ENCODE assay signal across 8 cellular contexts in the genomic region with DNA sequence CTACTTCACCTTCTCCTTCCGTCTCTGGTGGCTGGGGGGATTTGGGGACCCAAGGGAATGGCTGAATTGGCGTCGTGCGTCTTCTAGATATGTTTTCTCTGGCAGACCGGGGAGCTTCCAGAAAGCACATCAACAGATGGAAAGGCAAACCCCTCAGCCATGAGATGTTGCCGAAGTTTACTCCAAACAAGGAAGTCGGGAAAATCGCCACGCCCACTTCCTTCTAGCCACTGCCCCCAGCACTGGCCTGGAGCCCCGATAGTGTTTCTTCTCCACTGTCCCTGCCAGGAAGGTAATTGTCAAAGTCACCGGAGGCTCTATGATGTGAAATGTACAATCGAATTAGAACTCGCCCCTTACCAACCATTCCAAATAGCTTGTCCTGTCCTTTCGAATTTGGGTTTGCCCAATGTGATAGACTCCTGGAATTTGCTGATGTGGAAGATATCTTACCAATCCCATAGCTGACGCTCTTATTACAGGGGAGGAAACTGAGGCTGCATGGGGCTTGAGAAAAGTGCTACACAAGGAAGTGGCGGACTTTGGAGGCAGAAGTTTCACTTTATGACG.
DNase-seq lines count a peak whose midpoint lies in the region; ATAC-seq, FAIRE-seq and TF ChIP-seq lines count a peak whose summit lies in the region.
"Had no signal": no experiment of that assay in that cellular context is flagged by ENCODE, and none has a peak within 500 bp of the region (broad histone marks: within the 10 kb centered on the region; RNA-seq: fewer than 3 reads in every experiment).

No MANE protein-coding gene starts in this region.

- H3K79me2 ChIP-seq in MM.1S (ENCODE audit: low read length) (no peaks in the 10 kb centered on the region), HepG2 (ENCODE audit: insufficient read depth, low read length) (no peaks in the 10 kb centered on the region)

- H3K9me2 ChIP-seq in MM.1S (replicated peaks; ENCODE audit: insufficient read depth, low read length): no peaks in the 10 kb centered on the region

- no peaks in the 10 kb centered on the region for H3K9me3 ChIP-seq in MM.1S (replicated peaks; ENCODE audit: insufficient read depth, low read length)
- no peaks in the 10 kb centered on the region for H3K9me3 ChIP-seq in HepG2 (ENCODE audit: low read length)
- no peaks in the 10 kb centered on the region for H3K9me3 ChIP-seq in thoracic aorta

- no peak for TF ChIP-seq RAD21 in HepG2 (CRISPR knock-in tag; IDR thresholded peaks at IDR 0.05)

- BruUV-seq in HepG2 (replicated peaks; lab: Mats Ljungman, UMichigan): no TSS peak

- H3K27ac ChIP-seq in MM.1S (ENCODE audit: low read length): no peak overlapping the region
- H3K27ac ChIP-seq in HepG2 (ENCODE audit: extremely low read length, insufficient read depth, low read length): no peak overlapping the region
- no peak overlapping the region for H3K27ac ChIP-seq in thoracic aorta

- no peaks in the 10 kb centered on the region for H3K4me1 ChIP-seq in MM.1S (ENCODE audit: low read length)
- H3K4me1 ChIP-seq in HepG2 (ENCODE audit: insufficient read depth, low read length): no peaks in the 10 kb centered on the region
- H3K4me1 ChIP-seq in thoracic aorta (ENCODE audit: control insufficient read depth in 1 of 2, low read depth in 2 of 2): peaks cover 0 to 11% of the 10 kb centered on the region in 2 donors

- H3K36me3 ChIP-seq in MM.1S (replicated peaks; ENCODE audit: insufficient read depth, low read length) (no peaks in the 10 kb centered on the region), bronchial epithelial cell (ENCODE audit: control insufficient read depth, insufficient read depth, low read length) (no peaks in the 10 kb centered on the region), HepG2 (replicated peaks in 1 of 2; ENCODE audit: control insufficient read depth in 1 of 2, insufficient read depth in 2 of 2, low read length in 2 of 2) (no peaks in the 10 kb centered on the region), thoracic aorta (no peaks in the 10 kb centered on the region)

- in situ Hi-C loops in HepG2 (cut with HindIII; ENCODE audit: extremely low pct_ligation_motif_present, low pct_unique_long_range_greater_than_20kb): no loop called here

- CTCF ChIA-PET in HepG2 (lab: Yijun Ruan, JAX; ENCODE audit: low intra/inter-chr PET ratio, low total read pairs): no interaction called here

- H3K4me2 ChIP-seq in MM.1S (ENCODE audit: low read depth, low read length): peak overlapping the region; percentile 32; the same call in 1 of the 2 replicates
- 0 out of 2 replicates have a peak overlapping the region, but pooled peaks have one; percentile 3 for H3K4me2 ChIP-seq in HepG2 (ENCODE audit: low read depth, low read length)

- TF ChIP-seq CTCF in MM.1S (IDR thresholded peaks at IDR 0.05; ENCODE audit: low read length) (no peak), bronchial epithelial cell (IDR thresholded peaks at IDR 0.05; ENCODE audit: insufficient read depth, low read length, severe bottlenecking) (no peak), HepG2 (CRISPR knock-in tag; IDR thresholded peaks at IDR 0.05) (no peak), thoracic aorta (IDR thresholded peaks at IDR 0.05) (no peak)

- H3K4me3 ChIP-seq in MM.1S (ENCODE audit: low read length): 0 out of 2 replicates have a peak overlapping the region, but pooled peaks have one; percentile 15
- peak overlapping the region; percentile 25 for H3K4me3 ChIP-seq in bronchial epithelial cell (ENCODE audit: low read depth, low read length)
- H3K4me3 ChIP-seq in HepG2 (replicated peaks in 1 of 3; ENCODE audit: insufficient read depth in 1 of 3, low read depth in 2 of 3, low read length in 3 of 3): no peak overlapping the region; a peak in 1 of 6 replicates
- H3K4me3 ChIP-seq in thoracic aorta: peak overlapping the region; percentile 65

- ATAC-seq in HepG2: no peak
- ATAC-seq in thoracic aorta (ENCODE audit: insufficient number of reproducible peaks, low FRiP score, low read depth): no peak

- POLR2A ChIA-PET in HepG2 (lab: Yijun Ruan, JAX): no interaction called here

- no peak for TF ChIP-seq EP300 in HepG2 (IDR thresholded peaks at IDR 0.05; ENCODE audit: low read depth in 2 of 2, low read length in 2 of 2)
- no peak for TF ChIP-seq EP300 in HepG2 (CRISPR knock-in tag; IDR thresholded peaks at IDR 0.05; ENCODE audit: borderline replicate concordance)

- H3K9ac ChIP-seq in MM.1S (ENCODE audit: low read length): no peak overlapping the region
- H3K9ac ChIP-seq in HepG2 (ENCODE audit: insufficient read depth, low read depth, low read length): no peak overlapping the region

- TF ChIP-seq POLR2A in HepG2 (IDR thresholded peaks at IDR 0.05; ENCODE audit: insufficient read depth in 1 of 2, low read depth in 2 of 2, low read length in 2 of 2): no peak

- H4K20me1 ChIP-seq in MM.1S (ENCODE audit: insufficient read depth, low read length): no peaks in the 10 kb centered on the region
- H4K20me1 ChIP-seq in HepG2 (ENCODE audit: insufficient read depth, low read length): no peaks in the 10 kb centered on the region

- H2AFZ ChIP-seq in MM.1S (ENCODE audit: low read length) (peak overlapping the region; percentile 23; the same call in 1 of the 2 replicates), HepG2 (ENCODE audit: low read length) (no peak overlapping the region)

- intact Hi-C loops in HepG2 (cut with micrococcal nuclease; ENCODE audit: unreplicated experiment): no loop called here

- WGBS in HepG2 (ENCODE audit: low lambda C conversion rate): 18% methylated on average over 15 of the region's 17 CpGs

- H3K27me3 ChIP-seq in MM.1S (replicated peaks; ENCODE audit: insufficient read depth, low read length) (no peaks in the 10 kb centered on the region), bronchial epithelial cell (ENCODE audit: control insufficient read depth, insufficient read depth, low read length) (peaks cover 10% of the 10 kb centered on the region), HepG2 (ENCODE audit: control insufficient read depth in 1 of 2, insufficient read depth in 2 of 2, low read length in 2 of 2) (peaks cover 2 to 36% of the 10 kb centered on the region in 2 experiments; a peak in 4 of 5 replicates), thoracic aorta (replicated peaks; ENCODE audit: insufficient read depth) (no peaks in the 10 kb centered on the region)

- FAIRE-seq in bronchial epithelial cell (lab: Jason Lieb, UNC) (no peak), HepG2 (lab: Jason Lieb, UNC) (no peak)

- DNase-seq in MM.1S (no peak), bronchial epithelial cell (ENCODE audit: low read depth) (peak; percentile 6), HepG2 (ENCODE audit: low spot score) (no peak), thoracic aorta (ENCODE audit: low spot score) (no peak), NCI-H2107 treated with DMSO at 0.1 percent for 48 hours (lab: John Stamatoyannopoulos, UW; ENCODE audit: unreplicated experiment) (no peak), NCI-H1048 (lab: John Stamatoyannopoulos, UW) (no peak), NCI-H1092 treated with DMSO at 0.1 percent for 48 hours (lab: John Stamatoyannopoulos, UW) (no peak)
- DNase-seq: NCI-H526 treated with DMSO at 0.1 percent for 48 hours had no signal

- no peaks in the 10 kb centered on the region for H3F3A ChIP-seq in MM.1S (ENCODE audit: insufficient read depth, low read length)

TF ChIP-seq in HepG2, 621 proteins besides CTCF, POLR2A, EP300 and RAD21:
- TF ChIP-seq MAFK (conservative IDR thresholded peaks at IDR 0.05 in 1 of 2, IDR thresholded peaks at IDR 0.05 in 1 of 2; ENCODE audit: low read length in 2 of 2): peak in 1 of 2 experiments; percentile 30; a peak in 1 of 4 replicates
- TF ChIP-seq EZH2 (conservative IDR thresholded peaks at IDR 0.05; ENCODE audit: low read depth, low read length): peak; percentile 60; the same call in 1 of the 2 replicates
- no peak for TF ChIP-seq MEIS2 (CRISPR knock-in tag; IDR thresholded peaks at IDR 0.05)

Comparison
In these comparisons a context has a peak if more than half of its experiments do, and no peak if none do; other contexts are left out.
1. H3K4me3 ChIP-seq: peak in MM.1S (single experiment), bronchial epithelial cell (single experiment) and thoracic aorta (single experiment); none in HepG2 (0 of 3).